ENCODE assay signal across 11 cellular contexts in the genomic region with DNA sequence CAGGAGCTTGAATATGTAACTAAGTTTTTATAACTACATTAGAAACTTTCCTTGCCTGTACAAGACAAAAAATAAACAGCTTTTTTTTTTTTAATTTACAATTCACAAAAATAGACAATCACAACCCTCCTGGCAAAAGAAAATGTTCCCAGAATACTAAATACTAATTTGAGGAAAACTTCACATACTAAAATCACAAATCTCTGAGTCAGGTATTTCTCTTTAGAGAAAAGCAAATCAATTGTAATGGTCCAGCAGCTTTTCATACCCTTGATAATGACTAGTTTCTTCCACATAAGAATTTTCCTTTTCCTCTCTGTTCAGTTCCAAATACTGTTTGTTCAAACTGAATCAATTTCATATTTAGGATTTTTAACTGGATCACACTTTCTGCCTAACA.
A peak's percentile ranks its signal among the peaks of the same experiment; 100 is the strongest.
DNase-seq lines count a peak whose midpoint lies in the region; ATAC-seq and TF ChIP-seq lines count a peak whose summit lies in the region.
"Had no signal": no experiment of that assay in that cellular context is flagged by ENCODE, and none has a peak within 500 bp of the region (broad histone marks: within the 10 kb centered on the region; RNA-seq: fewer than 3 reads in every experiment).

No MANE protein-coding gene starts in this region.

- H3K27me3 ChIP-seq in Caco-2 (replicated peaks; ENCODE audit: control insufficient read depth, insufficient read depth, low read length), result no peaks in the 10 kb centered on the region
- H3K27me3 ChIP-seq: BLaER1 had no signal

- no peak for TF ChIP-seq CTCF in Caco-2 (IDR thresholded peaks at IDR 0.05; ENCODE audit: insufficient read depth in 1 of 2, low read depth in 1 of 2, low read length in 1 of 2, severe bottlenecking in 1 of 2, unreplicated experiment in 1 of 2)
- TF ChIP-seq CTCF in progenitor cell of endocrine pancreas (IDR thresholded peaks at IDR 0.05; ENCODE audit: unreplicated experiment), result no peak

- CTCF ChIA-PET in Caco-2 (lab: Charles Lee), result interaction anchor here (0.6 to 1.1 kb wide), 2 partner anchors 69 to 270 kb away, joined by 3 to 5 read pairs; partner anchors contain the start of gene MLLT3

- BruUV-seq in Caco-2 (replicated peaks; lab: Mats Ljungman, UMichigan), result no TSS peak

- H3K9me3 Mint-ChIP-seq in Caco-2 (ENCODE audit: unreplicated experiment) (no peaks in the 10 kb centered on the region), progenitor cell of endocrine pancreas (ENCODE audit: low read depth) (no peaks in the 10 kb centered on the region)
- H3K9me3 Mint-ChIP-seq in activated naive CD4-positive, alpha-beta T cell treated with anti-CD3 and anti-CD28 coated beads, Interleukin-2, amount 50 U/mL, for 72 hours, result no peaks in the 10 kb centered on the region
- H3K9me3 Mint-ChIP-seq in natural killer cell treated with Interleukin-12 subunit alpha and Interleukin-12 subunit beta and Interleukin-15 and Interleukin-18, amount 100 ng/mL, for 72 hours, result no peaks in the 10 kb centered on the region

- H3K36me3 Mint-ChIP-seq in Caco-2 (ENCODE audit: insufficient read depth, unreplicated experiment) (no peaks in the 10 kb centered on the region), progenitor cell of endocrine pancreas (ENCODE audit: insufficient read depth) (no peaks in the 10 kb centered on the region)
- H3K36me3 Mint-ChIP-seq in activated naive CD4-positive, alpha-beta T cell treated with anti-CD3 and anti-CD28 coated beads, Interleukin-2, amount 50 U/mL, for 72 hours, result no peaks in the 10 kb centered on the region
- H3K36me3 Mint-ChIP-seq in natural killer cell treated with Interleukin-12 subunit alpha and Interleukin-12 subunit beta and Interleukin-15 and Interleukin-18, amount 100 ng/mL, for 72 hours, result no peaks in the 10 kb centered on the region

- ATAC-seq in HG03097 (IDR thresholded peaks at IDR 0.05; ENCODE audit: low FRiP score, unreplicated experiment) (peak; percentile 7), HG03457 (IDR thresholded peaks at IDR 0.05; ENCODE audit: unreplicated experiment) (no peak)
- no peak for ATAC-seq in activated naive CD4-positive, alpha-beta T cell treated with anti-CD3 and anti-CD28 coated beads, Interleukin-2, amount 50 U/mL, for 72 hours
- ATAC-seq in natural killer cell treated with Interleukin-12 subunit alpha and Interleukin-12 subunit beta and Interleukin-15 and Interleukin-18, amount 100 ng/mL, for 72 hours, result no peak

- H3K4me3 Mint-ChIP-seq in Caco-2 (ENCODE audit: unreplicated experiment) (no peak overlapping the region), progenitor cell of endocrine pancreas (ENCODE audit: low read depth) (no peak overlapping the region)
- peak overlapping the region; percentile 49 for H3K4me3 Mint-ChIP-seq in natural killer cell treated with Interleukin-12 subunit alpha and Interleukin-12 subunit beta and Interleukin-15 and Interleukin-18, amount 100 ng/mL, for 72 hours
- H3K4me3 Mint-ChIP-seq: activated CD4-positive, alpha-beta T cell treated with anti-CD3 and anti-CD28 coated beads for 36 hours had no signal

- H3K9me3 ChIP-seq in Caco-2, result no peaks in the 10 kb centered on the region
- H3K9me3 ChIP-seq: BLaER1 had no signal

- POLR2A ChIA-PET in Caco-2 (lab: Charles Lee), result no interaction called here

- peaks cover 41% of the 10 kb centered on the region for H3K4me1 Mint-ChIP-seq in Caco-2 (ENCODE audit: low read depth, unreplicated experiment)
- peaks cover 40 to 58% of the 10 kb centered on the region in 2 donors for H3K4me1 Mint-ChIP-seq in natural killer cell treated with Interleukin-12 subunit alpha and Interleukin-12 subunit beta and Interleukin-15 and Interleukin-18, amount 100 ng/mL, for 72 hours (ENCODE audit: low read depth in 2 of 2)
- peaks cover 32% of the 10 kb centered on the region for H3K4me1 Mint-ChIP-seq in progenitor cell of endocrine pancreas (ENCODE audit: low read depth)

- no peaks in the 10 kb centered on the region for H3K36me3 ChIP-seq in Caco-2 (ENCODE audit: control insufficient read depth, insufficient read depth, low read length)
- H3K36me3 ChIP-seq: BLaER1 had no signal

- H3K4me3 ChIP-seq in Caco-2 (ENCODE audit: low read depth, low read length), result no peak overlapping the region
- H3K4me3 ChIP-seq: BLaER1 had no signal

- H3K27me3 Mint-ChIP-seq in Caco-2 (ENCODE audit: insufficient read depth, unreplicated experiment) (no peaks in the 10 kb centered on the region), progenitor cell of endocrine pancreas (no peaks in the 10 kb centered on the region)
- no peaks in the 10 kb centered on the region for H3K27me3 Mint-ChIP-seq in natural killer cell treated with Interleukin-12 subunit alpha and Interleukin-12 subunit beta and Interleukin-15 and Interleukin-18, amount 100 ng/mL, for 72 hours
- H3K27me3 Mint-ChIP-seq: activated CD4-positive, alpha-beta T cell treated with anti-CD3 and anti-CD28 coated beads for 36 hours had no signal

- DNase-seq in Caco-2 (no peak), ureter (ENCODE audit: low spot score) (no peak), progenitor cell of endocrine pancreas (ENCODE audit: low spot score, unreplicated experiment) (no peak)
- DNase-seq in activated naive CD4-positive, alpha-beta T cell treated with anti-CD3 and anti-CD28 coated beads, Interleukin-2, amount 50 U/mL, for 72 hours (ENCODE audit: low spot score in 2 of 2), result no peak
- DNase-seq in natural killer cell treated with Interleukin-12 subunit alpha and Interleukin-12 subunit beta and Interleukin-15 and Interleukin-18, amount 100 ng/mL, for 72 hours (ENCODE audit: low spot score), result no peak
- DNase-seq: activated CD4-positive, alpha-beta T cell treated with anti-CD3 and anti-CD28 coated beads for 36 hours; NCI-H1105; NCI-H226 had no signal

- peak overlapping the region; percentile 21 for H3K27ac Mint-ChIP-seq in Caco-2 (ENCODE audit: unreplicated experiment)
- H3K27ac Mint-ChIP-seq in activated naive CD4-positive, alpha-beta T cell treated with anti-CD3 and anti-CD28 coated beads, Interleukin-2, amount 50 U/mL, for 72 hours, result peak overlapping the region; percentile 10 to 78
- H3K27ac Mint-ChIP-seq in natural killer cell treated with Interleukin-12 subunit alpha and Interleukin-12 subunit beta and Interleukin-15 and Interleukin-18, amount 100 ng/mL, for 72 hours, result peak overlapping the region; percentile 47 to 78
- H3K27ac Mint-ChIP-seq in progenitor cell of endocrine pancreas, result no peak overlapping the region

- H3K4me1 ChIP-seq in Caco-2, result peaks cover 36% of the 10 kb centered on the region
- H3K4me1 ChIP-seq: BLaER1 had no signal

- intact Hi-C loops in Caco-2 (cut with micrococcal nuclease; ENCODE audit: unreplicated experiment), result loop anchor here (1.0 to 2.0 kb wide), 2 partner anchors 57 to 69 kb away; partner anchors contain the start of gene MLLT3
